9 cellular contexts compared by ENCODE assay signal in genomic region chr9:136170291-136170901, GRCh38. TPM values are rescaled to one million over a fixed set of nuclear protein-coding genes. Genes with fewer than 3 reads are reported as not detected.
DNase-seq lines count a peak whose midpoint lies in the region; ATAC-seq lines count a peak whose summit lies in the region.
"Had no signal": no experiment of that assay in that cellular context is flagged by ENCODE, and none has a peak within 500 bp of the region (broad histone marks: within the 10 kb centered on the region; RNA-seq: fewer than 3 reads in every experiment).

No MANE protein-coding gene starts in this region.

- in situ Hi-C loops in G401 (cut with HindIII; ENCODE audit: low sequenced_read_pairs): no loop called here

- ATAC-seq in GM18907 (IDR thresholded peaks at IDR 0.05; ENCODE audit: unreplicated experiment): no peak
- ATAC-seq in GM19351 (IDR thresholded peaks at IDR 0.05; ENCODE audit: unreplicated experiment): no peak

- intact Hi-C loops in head of caudate nucleus (cut with DNase I): loop anchor here (10.0 kb wide), 1 partner anchor 114 kb away; no protein-coding TSS in a partner anchor

- DNase-seq in G401 (ENCODE audit: low spot score) (peak; percentile 25), NOMO-1 (lab: John Stamatoyannopoulos, UW; ENCODE audit: unreplicated experiment in 2 of 2) (peak; percentile 49), head of caudate nucleus (peak in 38 of 42 donors; percentile 9 to 73 (median 48)), HuH-7.5 (ENCODE audit: low spot score) (no peak)
- DNase-seq in activated T-cell treated with anti-CD3 and anti-CD28 coated beads, Interleukin-2, amount 50 U/mL, for 48 hours: peak; percentile 75 to 78
- peak; percentile 70 for DNase-seq in stimulated activated CD4-positive, alpha-beta T cell treated with anti-CD3 and anti-CD28 coated beads, Interleukin-15, amount 100 ng/mL, for 24 hours

RNA-seq across cellular contexts. Expression of gene LHX3, which starts 34.5 kb away (rescaled TPM):
- total RNA-seq in G401 (2014; rRNA removed; shearing (Covaris generic)): not detected in 2 replicates
- total RNA-seq: SJSA1 had no signal

RNA-seq across cellular contexts. Expression of gene TMEM250, which starts 51.7 kb away (rescaled TPM):
- total RNA-seq in G401 (2014; rRNA removed; shearing (Covaris generic)): 48.3 and 51.4 TPM in 2 replicates
